In genomic region chr17:1486802-1487695, GRCh38 we compare ENCODE assay signal across 1 cellular context.
TF ChIP-seq lines count a peak whose summit lies in the region.

No MANE protein-coding gene starts in this region.

TF ChIP-seq in HepG2, 621 proteins besides CTCF, POLR2A, EP300 and RAD21:
- TF ChIP-seq HNRNPL (IDR thresholded peaks at IDR 0.05; ENCODE audit: low read depth, low read length), result 0 out of 2 replicates have a peak, but pooled peaks have one; percentile 2
- TF ChIP-seq PHB2 (IDR thresholded peaks at IDR 0.05; ENCODE audit: partially characterized antibody), result no peak
- TF ChIP-seq ZBTB38 (CRISPR knock-in tag; IDR thresholded peaks at IDR 0.05), result peak; percentile 72
- 0 out of 2 replicates have a peak, but pooled peaks have one; percentile 58 for TF ChIP-seq ZBTB33 (CRISPR knock-in tag; IDR thresholded peaks at IDR 0.05)
- TF ChIP-seq ZNF501 (CRISPR knock-in tag; IDR thresholded peaks at IDR 0.05), result 0 out of 2 replicates have a peak, but pooled peaks have one; percentile 4
- no peak for TF ChIP-seq ZMYM4 (CRISPR knock-in tag; IDR thresholded peaks at IDR 0.05)
- TF ChIP-seq ZBTB4 (CRISPR knock-in tag; IDR thresholded peaks at IDR 0.05; ENCODE audit: borderline replicate concordance), result peak; percentile 52; the same call in 1 of the 2 replicates
- 0 out of 2 replicates have a peak, but pooled peaks have one; percentile 17 for TF ChIP-seq RXRA (CRISPR knock-in tag; IDR thresholded peaks at IDR 0.05)
- TF ChIP-seq AGO2 (optimal IDR thresholded peaks at IDR 0.05; ENCODE audit: low read depth, low read length), result peak; percentile 51
- TF ChIP-seq ZNF484 (CRISPR knock-in tag; IDR thresholded peaks at IDR 0.05; ENCODE audit: borderline replicate concordance, low read depth), result no peak
- TF ChIP-seq TRAFD1 (CRISPR knock-in tag; IDR thresholded peaks at IDR 0.05; ENCODE audit: borderline replicate concordance), result no peak
